Comparison of ENCODE assay signal across 1 cellular context in genomic region chr1:22025368-22026154, GRCh38.
TF ChIP-seq lines count a peak whose summit lies in the region.

No MANE protein-coding gene starts in this region.

TF ChIP-seq in HepG2, 621 proteins besides CTCF, POLR2A, EP300 and RAD21 (continued from another document):
- TF ChIP-seq PREB (CRISPR knock-in tag; IDR thresholded peaks at IDR 0.05) (no peak), ZBTB40 (IDR thresholded peaks at IDR 0.05) (peak; percentile 79), ZBTB40 (CRISPR knock-in tag; IDR thresholded peaks at IDR 0.05) (no peak; the same call in 1 of the 2 replicates), HBP1 (CRISPR knock-in tag; IDR thresholded peaks at IDR 0.05; ENCODE audit: low read depth) (peak; percentile 64), ARNT (IDR thresholded peaks at IDR 0.05) (no peak), MXI1 (IDR thresholded peaks at IDR 0.05; ENCODE audit: borderline replicate concordance, low read depth, low read length) (peak; percentile 53; the same call in 1 of the 3 replicates), ZNF800 (CRISPR knock-in tag; IDR thresholded peaks at IDR 0.05) (peak; percentile 76; the same call in 1 of the 2 replicates), ZEB1 (IDR thresholded peaks at IDR 0.05; ENCODE audit: insufficient replicate concordance, low read depth) (peak; percentile 56), ZNF101 (CRISPR knock-in tag; IDR thresholded peaks at IDR 0.05; ENCODE audit: borderline replicate concordance, low read depth) (no peak; the same call in 1 of the 2 replicates), THAP11 (CRISPR knock-in tag; IDR thresholded peaks at IDR 0.05) (peak; percentile 92), NAIF1 (CRISPR knock-in tag; IDR thresholded peaks at IDR 0.05; ENCODE audit: borderline replicate concordance) (peak; percentile 73; the same call in 1 of the 2 replicates), ZNF460 (CRISPR knock-in tag; IDR thresholded peaks at IDR 0.05; ENCODE audit: borderline replicate concordance) (no peak), ZNF605 (CRISPR knock-in tag; IDR thresholded peaks at IDR 0.05) (no peak), ZBTB42 (CRISPR knock-in tag; IDR thresholded peaks at IDR 0.05) (0 out of 2 replicates have a peak, but pooled peaks have one; percentile 27), ZBTB21 (CRISPR knock-in tag; IDR thresholded peaks at IDR 0.05) (peak; percentile 5; the same call in 1 of the 2 replicates), GATAD1 (CRISPR knock-in tag; IDR thresholded peaks at IDR 0.05) (peak; percentile 94), CHD2 (IDR thresholded peaks at IDR 0.05; ENCODE audit: low read depth, low read length) (no peak), GZF1 (CRISPR knock-in tag; IDR thresholded peaks at IDR 0.05) (no peak; the same call in 1 of the 2 replicates), ZNF510 (CRISPR knock-in tag; IDR thresholded peaks at IDR 0.05; ENCODE audit: low read depth) (no peak), IRF9 (CRISPR knock-in tag; IDR thresholded peaks at IDR 0.05; ENCODE audit: borderline replicate concordance) (peak; percentile 43; the same call in 1 of the 2 replicates)
- TF ChIP-seq, protein P1, sequence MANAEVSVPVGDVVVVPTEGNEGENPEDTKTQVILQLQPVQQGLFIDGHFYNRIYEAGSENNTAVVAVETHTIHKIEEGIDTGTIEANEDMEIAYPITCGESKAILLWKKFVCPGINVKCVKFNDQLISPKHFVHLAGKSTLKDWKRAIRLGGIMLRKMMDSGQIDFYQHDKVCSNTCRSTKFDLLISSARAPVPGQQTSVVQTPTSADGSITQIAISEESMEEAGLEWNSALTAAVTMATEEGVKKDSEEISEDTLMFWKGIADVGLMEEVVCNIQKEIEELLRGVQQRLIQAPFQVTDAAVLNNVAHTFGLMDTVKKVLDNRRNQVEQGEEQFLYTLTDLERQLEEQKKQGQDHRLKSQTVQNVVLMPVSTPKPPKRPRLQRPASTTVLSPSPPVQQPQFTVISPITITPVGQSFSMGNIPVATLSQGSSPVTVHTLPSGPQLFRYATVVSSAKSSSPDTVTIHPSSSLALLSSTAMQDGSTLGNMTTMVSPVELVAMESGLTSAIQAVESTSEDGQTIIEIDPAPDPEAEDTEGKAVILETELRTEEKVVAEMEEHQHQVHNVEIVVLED (CRISPR knock-in tag; IDR thresholded peaks at IDR 0.05; ENCODE audit: borderline replicate concordance): peak; percentile 68; the same call in 1 of the 2 replicates
- TF ChIP-seq, protein P2, sequence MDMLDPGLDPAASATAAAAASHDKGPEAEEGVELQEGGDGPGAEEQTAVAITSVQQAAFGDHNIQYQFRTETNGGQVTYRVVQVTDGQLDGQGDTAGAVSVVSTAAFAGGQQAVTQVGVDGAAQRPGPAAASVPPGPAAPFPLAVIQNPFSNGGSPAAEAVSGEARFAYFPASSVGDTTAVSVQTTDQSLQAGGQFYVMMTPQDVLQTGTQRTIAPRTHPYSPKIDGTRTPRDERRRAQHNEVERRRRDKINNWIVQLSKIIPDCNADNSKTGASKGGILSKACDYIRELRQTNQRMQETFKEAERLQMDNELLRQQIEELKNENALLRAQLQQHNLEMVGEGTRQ (IDR thresholded peaks at IDR 0.05; ENCODE audit: low read depth, low read length): no peak
- TF ChIP-seq, protein P2 (CRISPR knock-in tag; IDR thresholded peaks at IDR 0.05; ENCODE audit: borderline replicate concordance): no peak
- TF ChIP-seq, protein P3, sequence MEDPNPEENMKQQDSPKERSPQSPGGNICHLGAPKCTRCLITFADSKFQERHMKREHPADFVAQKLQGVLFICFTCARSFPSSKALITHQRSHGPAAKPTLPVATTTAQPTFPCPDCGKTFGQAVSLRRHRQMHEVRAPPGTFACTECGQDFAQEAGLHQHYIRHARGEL (CRISPR knock-in tag; IDR thresholded peaks at IDR 0.05): no peak
